ENCODE assay signal across 25 cellular contexts in genomic region chr12:16384732-16385131, GRCh38.
"Had no signal": no experiment of that assay in that cellular context is flagged by ENCODE, and none has a peak within 500 bp of the region (broad histone marks: within the 10 kb centered on the region; RNA-seq: fewer than 3 reads in every experiment).

No MANE protein-coding gene starts in this region.

- DNase-seq: cortex of kidney; effector memory CD8-positive, alpha-beta T cell; gastrocnemius medialis; head of caudate nucleus; immature natural killer cell; islet precursor cell; kidney glomerular epithelial cell; left colon; left ventricle myocardium superior; lower lobe of right lung; natural killer cell; occipital lobe; ovary; posterior cingulate gyrus; psoas muscle; right cardiac atrium; sigmoid colon; stimulated activated CD4-positive, alpha-beta T cell treated with anti-CD3 and anti-CD28 coated beads, Interleukin-2, amount 100 ng/mL, for 24 hours; stimulated activated CD4-positive, alpha-beta T cell treated with anti-CD3 and anti-CD28 coated beads, Interleukin-4, amount 100 ng/mL, for 24 hours; stimulated activated naive CD4-positive, alpha-beta T cell treated with Interleukin-2 at 50 U/mL for 16 hours; stomach; thyroid gland; trophoblast cell had no signal

- H3K9me3 ChIP-seq: gastrocnemius medialis, lower lobe of right lung, ovary, psoas muscle, sigmoid colon, stomach, thyroid gland, vagina had no signal

- H3K27ac Mint-ChIP-seq: effector memory CD8-positive, alpha-beta T cell; immature natural killer cell; natural killer cell; stimulated activated effector memory CD8-positive, alpha-beta T cell treated with anti-CD3 and anti-CD28 coated beads, Interleukin-12 subunit alpha, Interleukin-12 subunit beta, amount 100 ng/mL, for 72 hours had no signal

- H3K4me3 Mint-ChIP-seq: effector memory CD8-positive, alpha-beta T cell; immature natural killer cell; natural killer cell; stimulated activated effector memory CD8-positive, alpha-beta T cell treated with anti-CD3 and anti-CD28 coated beads, Interleukin-12 subunit alpha, Interleukin-12 subunit beta, amount 100 ng/mL, for 72 hours had no signal

- H3K4me1 Mint-ChIP-seq: immature natural killer cell; natural killer cell; stimulated activated effector memory CD8-positive, alpha-beta T cell treated with anti-CD3 and anti-CD28 coated beads, Interleukin-12 subunit alpha, Interleukin-12 subunit beta, amount 100 ng/mL, for 72 hours had no signal

- H3K27me3 ChIP-seq: gastrocnemius medialis, ovary, sigmoid colon, stomach, thyroid gland, vagina had no signal

- H3K4me3 ChIP-seq: gastrocnemius medialis, lower lobe of right lung, ovary, psoas muscle, sigmoid colon, stomach, thyroid gland, vagina had no signal

- H3K27ac ChIP-seq: gastrocnemius medialis, lower lobe of right lung, ovary, psoas muscle, sigmoid colon, stomach, vagina had no signal

- H3K27me3 Mint-ChIP-seq: effector memory CD8-positive, alpha-beta T cell had no signal

- H3K36me3 ChIP-seq: gastrocnemius medialis, lower lobe of right lung, ovary, sigmoid colon, stomach, thyroid gland, vagina had no signal

- H3K4me1 ChIP-seq: gastrocnemius medialis, psoas muscle, vagina had no signal

- H3K36me3 Mint-ChIP-seq: immature natural killer cell; natural killer cell; stimulated activated effector memory CD8-positive, alpha-beta T cell treated with anti-CD3 and anti-CD28 coated beads, Interleukin-12 subunit alpha, Interleukin-12 subunit beta, amount 100 ng/mL, for 72 hours had no signal
